Comparison of ENCODE assay signal across 7 cellular contexts in genomic region chr19:5029596-5029995, GRCh38.
DNase-seq lines count a peak whose midpoint lies in the region; TF ChIP-seq lines count a peak whose summit lies in the region.
"Not testable (repeated sequence)": the region's sequence is repeated elsewhere in the genome, so short reads cannot be mapped to it uniquely, and the experiment has no call there.

No MANE protein-coding gene starts in this region.

- not testable (repeated sequence) for H3K4me3 ChIP-seq in GM12864 (ENCODE audit: low read depth, low read length)

- TF ChIP-seq CTCF in GM12864 (IDR thresholded peaks at IDR 0.05; ENCODE audit: low read depth, low read length, missing control alignments): peak; percentile 76

- DNase-seq in GM12864 (ENCODE audit: low read depth): not testable (repeated sequence)
- DNase-seq in NCI-H1092 (lab: John Stamatoyannopoulos, UW) (peak; percentile 29), SK-MEL-5 (ENCODE audit: low read depth, low spot score) (peak; percentile 65), dermis blood vessel endothelial cell (peak; percentile 77), kidney tubule cell (ENCODE audit: low spot score) (peak; percentile 57)
- DNase-seq in activated CD8-positive, alpha-beta memory T cell treated with anti-CD3 and anti-CD28 coated beads, Interleukin-2, amount 50 U/mL, for 48 hours: peak; percentile 82
- peak; percentile 50 to 66 (median 50) for DNase-seq in stimulated activated CD4-positive, alpha-beta T cell treated with anti-CD3 and anti-CD28 coated beads, Interleukin-12 subunit alpha, Interleukin-12 subunit beta, amount 100 ng/mL, for 48 hours (ENCODE audit: low read depth in 2 of 3, low spot score in 1 of 3)

- in situ Hi-C loops in SK-MEL-5 (cut with HindIII; ENCODE audit: low pct_unique_long_range_greater_than_20kb, low sequenced_read_pairs): not testable (repeated sequence)
